In genomic region chr16:66933776-66934137, GRCh38 we compare ENCODE assay signal across 8 cellular contexts. TPM values are rescaled to one million over a fixed set of nuclear protein-coding genes. Genes with fewer than 3 reads are reported as not detected.
DNase-seq lines count a peak whose midpoint lies in the region; ATAC-seq, FAIRE-seq and TF ChIP-seq lines count a peak whose summit lies in the region.

No MANE protein-coding gene starts in this region.

- peaks cover 45% of the 10 kb centered on the region for H3K4me1 Mint-ChIP-seq in activated naive CD8-positive, alpha-beta T cell (ENCODE audit: low read depth)

- H3K79me2 ChIP-seq in Karpas-422 (ENCODE audit: low read length), result peaks cover 42% of the 10 kb centered on the region

- H3K27me3 Mint-ChIP-seq in activated naive CD8-positive, alpha-beta T cell, result no peaks in the 10 kb centered on the region

- peaks cover 12% of the 10 kb centered on the region; the same call in 1 of the 2 replicates for H4K20me1 ChIP-seq in Karpas-422 (ENCODE audit: insufficient read depth, low read depth, low read length)

- H3K27ac Mint-ChIP-seq in activated naive CD8-positive, alpha-beta T cell, result peak overlapping the region; percentile 96

- H3K9me3 Mint-ChIP-seq in activated naive CD8-positive, alpha-beta T cell (ENCODE audit: low read depth), result no peaks in the 10 kb centered on the region

- DNase-seq in GM19239 (ENCODE audit: insufficient read length, low spot score), result no peak
- DNase-seq in Karpas-422, result no peak
- no peak for DNase-seq in left lung
- peak; percentile 19 to 56 (median 21) for DNase-seq in stimulated activated CD4-positive, alpha-beta T cell treated with anti-CD3 and anti-CD28 coated beads, TNF-alpha, amount 100 ng/mL, for 24 hours (ENCODE audit: low read depth in 3 of 3)
- no peak for DNase-seq in NCI-H226
- no peak for DNase-seq in NCI-H2107 (lab: John Stamatoyannopoulos, UW)
- DNase-seq in NCI-H128 (lab: John Stamatoyannopoulos, UW; ENCODE audit: unreplicated experiment), result no peak

- H3K9me2 ChIP-seq in Karpas-422 (replicated peaks; ENCODE audit: insufficient read depth, low read length), result no peaks in the 10 kb centered on the region

- no peaks in the 10 kb centered on the region for H3K27me3 ChIP-seq in Karpas-422 (ENCODE audit: low read length)
- H3K27me3 ChIP-seq in left lung, result no peaks in the 10 kb centered on the region

- intact Hi-C loops in left lung (cut with DNase I), result no loop called here

- peak overlapping the region; percentile 100 for H3K4me3 ChIP-seq in Karpas-422 (ENCODE audit: low read length)
- peak overlapping the region; percentile 92 to 97 for H3K4me3 ChIP-seq in left lung

- FAIRE-seq in GM19239 (lab: Jason Lieb, UNC), result peak; percentile 18

- H3K9me3 ChIP-seq in Karpas-422 (ENCODE audit: low read length) (no peaks in the 10 kb centered on the region), left lung (no peaks in the 10 kb centered on the region)

- peak; percentile 1 for ATAC-seq in left lung

- H3K4me1 ChIP-seq in Karpas-422 (ENCODE audit: low read length) (peaks cover 25% of the 10 kb centered on the region), left lung (peaks cover 22 to 46% of the 10 kb centered on the region in 2 donors)

- peak overlapping the region; percentile 93 for H3K9ac ChIP-seq in Karpas-422 (ENCODE audit: low read length)

- H3K4me3 Mint-ChIP-seq in activated naive CD8-positive, alpha-beta T cell, result peak overlapping the region; percentile 98

- H3K4me2 ChIP-seq in Karpas-422 (ENCODE audit: low read depth, low read length, poor library complexity, severe bottlenecking), result peak overlapping the region; percentile 96

- H3K27ac ChIP-seq in Karpas-422 (ENCODE audit: low read length) (peak overlapping the region; percentile 42; the same call in 1 of the 2 replicates), left lung (peak overlapping the region; percentile 91 to 92)

- TF ChIP-seq CTCF in left lung (IDR thresholded peaks at IDR 0.05), result no peak

- H2AFZ ChIP-seq in Karpas-422 (ENCODE audit: low read length), result 0 out of 2 replicates have a peak overlapping the region, but pooled peaks have one; percentile 57

- H3K36me3 Mint-ChIP-seq in activated naive CD8-positive, alpha-beta T cell, result peaks cover 3% of the 10 kb centered on the region

- H3K36me3 ChIP-seq in Karpas-422 (ENCODE audit: insufficient read depth, low read length) (0 out of 2 replicates have a peak, but pooled peaks cover 9% of the 10 kb centered on the region), left lung (peaks cover 0 to 21% of the 10 kb centered on the region in 2 donors)

RNA-seq across cellular contexts. Expression of gene CIAO2B, which starts 0.4 kb away (rescaled TPM):
- total RNA-seq in Karpas-422 (2014; rRNA removed; shearing (Covaris generic); ENCODE audit: low replicate concordance), result 121 and 227 TPM in 2 replicates
- total RNA-seq in left lung, result 10 to 100 TPM; 81.7 to 82.5 TPM

RNA-seq across cellular contexts. Expression of gene CES2, which starts 1.6 kb away (rescaled TPM):
- total RNA-seq in Karpas-422 (2014; rRNA removed; shearing (Covaris generic); ENCODE audit: low replicate concordance), result 13.3 and 34.8 TPM in 2 replicates
- total RNA-seq in left lung, result 10 to 100 TPM; 31.7 to 38.4 TPM

RNA-seq across cellular contexts. Expression of gene RRAD, which starts 8.4 kb away (rescaled TPM):
- not detected in 2 replicates for total RNA-seq in Karpas-422 (2014; rRNA removed; shearing (Covaris generic); ENCODE audit: low replicate concordance)
- 10 to 100 TPM in 1 of 2 donors, 1 to 10 TPM in 1; 8.2 to 31.8 TPM for total RNA-seq in left lung

RNA-seq across cellular contexts. Expression of gene CDH16, which starts 15.1 kb away (rescaled TPM):
- total RNA-seq in Karpas-422 (2014; rRNA removed; shearing (Covaris generic); ENCODE audit: low replicate concordance), result not detected in 2 replicates
- under 1 TPM in 1 of 2 donors, not detected in 1; 0.32 TPM for total RNA-seq in left lung

RNA-seq across cellular contexts. Expression of gene CES3, which starts 27.3 kb away (rescaled TPM):
- 20.9 and 28.3 TPM in 2 replicates for total RNA-seq in Karpas-422 (2014; rRNA removed; shearing (Covaris generic); ENCODE audit: low replicate concordance)
- total RNA-seq in left lung, result 1 to 10 TPM in 1 of 2 donors, under 1 TPM in 1; 0.79 to 1.6 TPM

Comparison
In these comparisons a context has a peak if more than half of its experiments do, and no peak if none do; other contexts are left out.
1. DNase-seq: peak in stimulated activated CD4-positive, alpha-beta T cell treated with anti-CD3 and anti-CD28 coated beads, TNF-alpha, amount 100 ng/mL, for 24 hours (3 of 3); none in GM19239 (single experiment), Karpas-422 (single experiment), left lung (0 of 2), NCI-H226 (single experiment), NCI-H2107 (single experiment) and NCI-H128 (single experiment).